ENCODE assay signal across 14 cellular contexts in genomic region chr2:111954602-111955332, GRCh38. TPM values are rescaled to one million over a fixed set of nuclear protein-coding genes. Genes with fewer than 3 reads are reported as not detected.
"Had no signal": no experiment of that assay in that cellular context is flagged by ENCODE, and none has a peak within 500 bp of the region (broad histone marks: within the 10 kb centered on the region; RNA-seq: fewer than 3 reads in every experiment).

No MANE protein-coding gene starts in this region.

- H3K9me3 ChIP-seq: left lung, SJSA1 had no signal

- H3K4me1 Mint-ChIP-seq: stimulated activated memory B cell treated with anti-CD40 and anti-IgM and Interleukin-4, amounts not matched to agents 10 μg/mL and 1 μg/mL and 100 μg/mL, for 72 hours had no signal

- H3K9me3 Mint-ChIP-seq: activated T-helper 1 cell treated with anti-CD3 and anti-CD28 coated beads, Interleukin-12 subunit alpha, Interleukin-12 subunit beta, Interleukin-2, Interleukin-4 antibody, amounts not matched to agents 30 ng/mL and 10 ng/mL and 1 ng/mL, durations not matched to agents 14 hours and 24 hours and 36 hours; dendritic cell treated with granulocyte-macrophage colony-stimulating factor and Interleukin-4, amounts not matched to agents 40 ng/mL and 50 ng/mL, for 4 days; endodermal cell; mesothelial cell of epicardium; stimulated activated memory B cell treated with anti-CD40 and anti-IgM and Interleukin-4, amounts not matched to agents 10 μg/mL and 1 μg/mL and 100 μg/mL, for 72 hours had no signal

- H3K4me3 Mint-ChIP-seq: activated T-helper 1 cell treated with anti-CD3 and anti-CD28 coated beads, Interleukin-12 subunit alpha, Interleukin-12 subunit beta, Interleukin-2, Interleukin-4 antibody, amounts not matched to agents 30 ng/mL and 10 ng/mL and 1 ng/mL, durations not matched to agents 14 hours and 24 hours and 36 hours; dendritic cell treated with granulocyte-macrophage colony-stimulating factor and Interleukin-4, amounts not matched to agents 40 ng/mL and 50 ng/mL, for 4 days; endodermal cell; mesothelial cell of epicardium; stimulated activated memory B cell treated with anti-CD40 and anti-IgM and Interleukin-4, amounts not matched to agents 10 μg/mL and 1 μg/mL and 100 μg/mL, for 72 hours had no signal

- H3K36me3 Mint-ChIP-seq: stimulated activated memory B cell treated with anti-CD40 and anti-IgM and Interleukin-4, amounts not matched to agents 10 μg/mL and 1 μg/mL and 100 μg/mL, for 72 hours had no signal

- DNase-seq: activated CD4-positive, alpha-beta T cell treated with anti-CD3 and anti-CD28 coated beads, Interleukin-2, amount 50 U/mL, for 1 hour; activated CD8-positive, alpha-beta memory T cell treated with anti-CD3 and anti-CD28 coated beads for 24 hours; activated naive CD4-positive, alpha-beta T cell; endodermal cell; erythroblast; left lung; stimulated activated CD4-positive, alpha-beta T cell treated with anti-CD3 and anti-CD28 coated beads, Interleukin-2, amount 100 ng/mL, for 48 hours; trophoblast cell had no signal

- H3K27ac ChIP-seq: left lung, SJSA1 had no signal

- ATAC-seq: activated CD4-positive, CD25-positive, alpha-beta regulatory T cell treated with anti-CD3 and anti-CD28 coated beads, Interleukin-2, amount 50 U/mL, for 24 hours; left lung; stimulated activated memory B cell treated with anti-CD40 and anti-IgM and Interleukin-4, amounts not matched to agents 10 μg/mL and 1 μg/mL and 100 μg/mL, for 72 hours had no signal

- H3K4me1 ChIP-seq: SJSA1 had no signal

- H3K27me3 Mint-ChIP-seq: dendritic cell treated with granulocyte-macrophage colony-stimulating factor and Interleukin-4, amounts not matched to agents 40 ng/mL and 50 ng/mL, for 4 days had no signal

- H3K27me3 ChIP-seq: left lung had no signal

- H3K36me3 ChIP-seq: SJSA1 had no signal

- H3K4me3 ChIP-seq: left lung, SJSA1 had no signal

- H3K27ac Mint-ChIP-seq: activated T-helper 1 cell treated with anti-CD3 and anti-CD28 coated beads, Interleukin-12 subunit alpha, Interleukin-12 subunit beta, Interleukin-2, Interleukin-4 antibody, amounts not matched to agents 30 ng/mL and 10 ng/mL and 1 ng/mL, durations not matched to agents 14 hours and 24 hours and 36 hours; dendritic cell treated with granulocyte-macrophage colony-stimulating factor and Interleukin-4, amounts not matched to agents 40 ng/mL and 50 ng/mL, for 4 days; endodermal cell; mesothelial cell of epicardium; stimulated activated memory B cell treated with anti-CD40 and anti-IgM and Interleukin-4, amounts not matched to agents 10 μg/mL and 1 μg/mL and 100 μg/mL, for 72 hours had no signal

RNA-seq across cellular contexts. Expression of gene MERTK, which starts 56.4 kb away (rescaled TPM):
- total RNA-seq: SJSA1 had no signal
